8 cellular contexts compared by ENCODE assay signal in genomic region chr16:21554795-21555585, GRCh38. TPM values are rescaled to one million over a fixed set of nuclear protein-coding genes. Genes with fewer than 3 reads are reported as not detected.
A peak's percentile ranks its signal among the peaks of the same experiment; 100 is the strongest.
DNase-seq lines count a peak whose midpoint lies in the region; ATAC-seq and TF ChIP-seq lines count a peak whose summit lies in the region.

No MANE protein-coding gene starts in this region.

- no peaks in the 10 kb centered on the region for H3K9me3 ChIP-seq in OCI-LY7 (ENCODE audit: low read length)

- peak overlapping the region; percentile 74 for H3K27ac ChIP-seq in OCI-LY7 (ENCODE audit: low read depth, low read length, poor library complexity, severe bottlenecking)

- H3K79me2 ChIP-seq in OCI-LY7 (ENCODE audit: insufficient read depth, low read depth, low read length) = no peaks in the 10 kb centered on the region

- no peaks in the 10 kb centered on the region for H4K20me1 ChIP-seq in OCI-LY7 (ENCODE audit: insufficient read depth, low read length)

- intact Hi-C loops in OCI-LY7 (cut with micrococcal nuclease; ENCODE audit: unreplicated experiment) = loop anchor here (1.0 to 10.0 kb wide), 6 partner anchors 35 to 1393 kb away; partner anchors contain the start of genes CRYM and LDAF1

- DNase-seq in DMS53 (lab: John Stamatoyannopoulos, UW) (peak; percentile 94), OCI-LY7 (ENCODE audit: low spot score) (peak; percentile 100), activated T-cell treated with anti-CD3 and anti-CD28 coated beads for 24 hours (ENCODE audit: low read depth) (peak; percentile 93), myocyte (ENCODE audit: low read depth) (peak; percentile 86)
- DNase-seq in stimulated activated CD8-positive, alpha-beta memory T cell treated with anti-CD3 and anti-CD28 coated beads, Interleukin-7, amount 100 ng/mL, for 24 hours (ENCODE audit: low read depth) = peak; percentile 87

- peak overlapping the region; percentile 67 for H3K4me2 ChIP-seq in OCI-LY7 (ENCODE audit: low read length)

- H3K36me3 ChIP-seq in OCI-LY7 (ENCODE audit: insufficient read depth, low read length) = no peaks in the 10 kb centered on the region

- POLR2A ChIA-PET in OCI-LY7 (lab: Charles Lee) = interaction anchor here (0.7 kb wide), 1 partner anchor 644 kb away, joined by 3 read pairs; no protein-coding TSS in a partner anchor

- H3K9me2 ChIP-seq in OCI-LY7 (ENCODE audit: insufficient read depth, low read length) = no peaks in the 10 kb centered on the region

- H3K4me3 ChIP-seq in OCI-LY7 (ENCODE audit: low read depth, low read length, poor library complexity, severe bottlenecking) = peak overlapping the region; percentile 34

- CTCF ChIA-PET in OCI-LY7 (lab: Charles Lee; ENCODE audit: unreplicated experiment) = no interaction called here

- ATAC-seq in GM21737 (IDR thresholded peaks at IDR 0.05; ENCODE audit: unreplicated experiment) (peak; percentile 97), esophagus mucosa (peak; percentile 94)

- peak; percentile 99 for TF ChIP-seq RAD21 in Ishikawa (IDR thresholded peaks at IDR 0.05; ENCODE audit: low read depth)

- peak; percentile 99 for TF ChIP-seq CTCF in OCI-LY7 (conservative IDR thresholded peaks at IDR 0.05; ENCODE audit: low read length)

- BruUV-seq in OCI-LY7 (replicated peaks; lab: Mats Ljungman, UMichigan) = TSS peak; percentile 98

- no peak for TF ChIP-seq EP300 in Ishikawa (IDR thresholded peaks at IDR 0.05; ENCODE audit: borderline replicate concordance)

- peak overlapping the region; percentile 92 for H2AFZ ChIP-seq in OCI-LY7 (ENCODE audit: low read length)

- H3K4me1 ChIP-seq in OCI-LY7 (ENCODE audit: insufficient read depth, low read length, poor library complexity, severe bottlenecking) = peaks cover 26% of the 10 kb centered on the region

TF ChIP-seq in Ishikawa, 13 proteins besides CTCF, POLR2A, EP300 and RAD21:
- TF ChIP-seq CREB1 (IDR thresholded peaks at IDR 0.05; ENCODE audit: low read depth) (no peak), TEAD4 (IDR thresholded peaks at IDR 0.05) (0 out of 2 replicates have a peak, but pooled peaks have one; percentile 25), YY1 (IDR thresholded peaks at IDR 0.05; ENCODE audit: low read depth) (no peak), ZBTB7A (IDR thresholded peaks at IDR 0.05; ENCODE audit: low read depth) (no peak), TCF12 (IDR thresholded peaks at IDR 0.05; ENCODE audit: low read depth) (peak; percentile 53; the same call in 1 of the 2 replicates), FOXM1 (IDR thresholded peaks at IDR 0.05; ENCODE audit: borderline replicate concordance, low read depth) (no peak), NFIC (IDR thresholded peaks at IDR 0.05) (0 out of 2 replicates have a peak, but pooled peaks have one; percentile 24), REST (IDR thresholded peaks at IDR 0.05; ENCODE audit: low read depth) (no peak), EGR1 (IDR thresholded peaks at IDR 0.05) (no peak), MAX (IDR thresholded peaks at IDR 0.05) (peak; percentile 88), TAF1 (IDR thresholded peaks at IDR 0.05; ENCODE audit: low read depth) (no peak), CEBPB (IDR thresholded peaks at IDR 0.05) (no peak), USF1 (IDR thresholded peaks at IDR 0.05) (0 out of 2 replicates have a peak, but pooled peaks have one; percentile 10)

RNA-seq across cellular contexts. Expression of gene METTL9, which starts 44.4 kb away (rescaled TPM):
- 113 and 121 TPM in 2 replicates for total RNA-seq in OCI-LY7 (2014; rRNA removed; shearing (Covaris generic))
- total RNA-seq in OCI-LY7 (2022) (120 and 126 TPM in 2 replicates), esophagus mucosa (89.2 TPM), myocyte (131 and 149 TPM in 2 replicates)
- 71.3 TPM for polyA plus RNA-seq in myocyte (2012)

Comparison
In these comparisons a context has a peak if more than half of its experiments do, and no peak if none do; other contexts are left out.
1. Peak in every context shown above with its lines: DNase-seq, ATAC-seq, H3K4me3 ChIP-seq and H3K27ac ChIP-seq.